In the genomic region with DNA sequence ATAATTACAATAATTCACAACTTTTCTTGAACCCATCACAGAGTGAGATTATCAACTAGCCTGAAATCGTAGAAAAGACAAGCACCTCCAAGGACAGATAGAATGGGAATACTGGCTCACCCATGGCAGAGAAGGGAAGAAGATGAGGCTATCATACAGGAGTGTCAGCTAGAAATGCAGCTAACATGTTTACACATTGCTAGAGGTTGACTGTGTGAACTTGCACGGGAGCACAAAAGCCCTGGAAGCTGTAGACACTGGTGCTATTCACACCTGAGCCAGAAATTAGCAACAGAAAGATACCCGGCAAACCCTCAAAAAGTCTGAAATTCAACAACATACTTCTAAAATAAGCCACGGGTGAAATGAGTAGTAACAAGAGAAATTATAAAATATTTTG, we compare ENCODE assay signal across 30 cellular contexts.
"Had no signal": no experiment of that assay in that cellular context is flagged by ENCODE, and none has a peak within 500 bp of the region (broad histone marks: within the 10 kb centered on the region; RNA-seq: fewer than 3 reads in every experiment).

No MANE protein-coding gene starts in this region.

- H3K27me3 Mint-ChIP-seq: dendritic cell treated with granulocyte-macrophage colony-stimulating factor and Interleukin-4, amounts not matched to agents 40 ng/mL and 50 ng/mL, for 4 days; naive thymus-derived CD4-positive, alpha-beta T cell; stimulated activated naive B cell treated with anti-CD40 and anti-IgM and Interleukin-4, amounts not matched to agents 10 μg/mL and 1 μg/mL and 100 μg/mL, for 72 hours; stimulated activated naive CD8-positive, alpha-beta T cell treated with anti-CD3 and anti-CD28 coated beads, Interleukin-15, Interleukin-2, amounts not matched to agents 100 ng/mL and 50 ng/mL, for 24 hours had no signal

- DNase-seq: colonic mucosa; effector CD8-positive, alpha-beta T cell; endodermal cell; heart left ventricle; hippocampal formation; kidney glomerular epithelial cell; left lung; mesendoderm; midbrain; naive thymus-derived CD4-positive, alpha-beta T cell; nephron progenitor cell; occipital lobe; ovary; posterior cingulate gyrus; psoas muscle; right cardiac atrium; spleen; stimulated activated CD4-positive, alpha-beta T cell treated with anti-CD3 and anti-CD28 coated beads, Interleukin-4, amount 100 ng/mL, for 4 hours; stimulated activated naive B cell treated with anti-CD40 and anti-IgM and Interleukin-4, amounts not matched to agents 10 μg/mL and 1 μg/mL and 100 μg/mL, for 72 hours; transverse colon; upper lobe of right lung; uterus had no signal

- H3K4me1 ChIP-seq: colonic mucosa, gastroesophageal sphincter, left lung, upper lobe of right lung, uterus had no signal

- H3K27ac ChIP-seq: colonic mucosa, epithelial cell of prostate, gastroesophageal sphincter, heart left ventricle, left lung, ovary, psoas muscle, skin epidermis, thoracic aorta, upper lobe of right lung, uterus had no signal

- H3K36me3 ChIP-seq: colonic mucosa, ovary, uterus had no signal

- H3K27ac Mint-ChIP-seq: dendritic cell treated with granulocyte-macrophage colony-stimulating factor and Interleukin-4, amounts not matched to agents 40 ng/mL and 50 ng/mL, for 4 days; endodermal cell; naive thymus-derived CD4-positive, alpha-beta T cell; nephron progenitor cell had no signal

- H3K9me3 ChIP-seq: colonic mucosa, gastroesophageal sphincter, heart left ventricle, left lung, ovary, psoas muscle, spleen, thoracic aorta, transverse colon, upper lobe of right lung, uterus had no signal

- H3K27me3 ChIP-seq: colonic mucosa, gastroesophageal sphincter, heart left ventricle, left lung, ovary, spleen, transverse colon, upper lobe of right lung, uterus had no signal

- ATAC-seq: esophagus mucosa; gastroesophageal sphincter; heart left ventricle; left lung; naive thymus-derived CD4-positive, alpha-beta T cell; right cardiac atrium; stimulated activated naive B cell treated with anti-CD40 and anti-IgM and Interleukin-4, amounts not matched to agents 10 μg/mL and 1 μg/mL and 100 μg/mL, for 72 hours; upper lobe of right lung had no signal

- H3K4me3 Mint-ChIP-seq: dendritic cell treated with granulocyte-macrophage colony-stimulating factor and Interleukin-4, amounts not matched to agents 40 ng/mL and 50 ng/mL, for 4 days; endodermal cell; naive thymus-derived CD4-positive, alpha-beta T cell; nephron progenitor cell; stimulated activated naive B cell treated with anti-CD40 and anti-IgM and Interleukin-4, amounts not matched to agents 10 μg/mL and 1 μg/mL and 100 μg/mL, for 72 hours; stimulated activated naive CD8-positive, alpha-beta T cell treated with anti-CD3 and anti-CD28 coated beads, Interleukin-15, Interleukin-2, amounts not matched to agents 100 ng/mL and 50 ng/mL, for 24 hours had no signal

- FAIRE-seq: islet of Langerhans had no signal

- H3K4me3 ChIP-seq: colonic mucosa, gastroesophageal sphincter, heart left ventricle, left lung, ovary, psoas muscle, skin epidermis, spleen, thoracic aorta, transverse colon, upper lobe of right lung, uterus had no signal

- H3K9me3 Mint-ChIP-seq: dendritic cell treated with granulocyte-macrophage colony-stimulating factor and Interleukin-4, amounts not matched to agents 40 ng/mL and 50 ng/mL, for 4 days; endodermal cell; naive thymus-derived CD4-positive, alpha-beta T cell; nephron progenitor cell; stimulated activated naive B cell treated with anti-CD40 and anti-IgM and Interleukin-4, amounts not matched to agents 10 μg/mL and 1 μg/mL and 100 μg/mL, for 72 hours; stimulated activated naive CD8-positive, alpha-beta T cell treated with anti-CD3 and anti-CD28 coated beads, Interleukin-15, Interleukin-2, amounts not matched to agents 100 ng/mL and 50 ng/mL, for 24 hours had no signal
